ENCODE assay signal across 8 cellular contexts in the genomic region with DNA sequence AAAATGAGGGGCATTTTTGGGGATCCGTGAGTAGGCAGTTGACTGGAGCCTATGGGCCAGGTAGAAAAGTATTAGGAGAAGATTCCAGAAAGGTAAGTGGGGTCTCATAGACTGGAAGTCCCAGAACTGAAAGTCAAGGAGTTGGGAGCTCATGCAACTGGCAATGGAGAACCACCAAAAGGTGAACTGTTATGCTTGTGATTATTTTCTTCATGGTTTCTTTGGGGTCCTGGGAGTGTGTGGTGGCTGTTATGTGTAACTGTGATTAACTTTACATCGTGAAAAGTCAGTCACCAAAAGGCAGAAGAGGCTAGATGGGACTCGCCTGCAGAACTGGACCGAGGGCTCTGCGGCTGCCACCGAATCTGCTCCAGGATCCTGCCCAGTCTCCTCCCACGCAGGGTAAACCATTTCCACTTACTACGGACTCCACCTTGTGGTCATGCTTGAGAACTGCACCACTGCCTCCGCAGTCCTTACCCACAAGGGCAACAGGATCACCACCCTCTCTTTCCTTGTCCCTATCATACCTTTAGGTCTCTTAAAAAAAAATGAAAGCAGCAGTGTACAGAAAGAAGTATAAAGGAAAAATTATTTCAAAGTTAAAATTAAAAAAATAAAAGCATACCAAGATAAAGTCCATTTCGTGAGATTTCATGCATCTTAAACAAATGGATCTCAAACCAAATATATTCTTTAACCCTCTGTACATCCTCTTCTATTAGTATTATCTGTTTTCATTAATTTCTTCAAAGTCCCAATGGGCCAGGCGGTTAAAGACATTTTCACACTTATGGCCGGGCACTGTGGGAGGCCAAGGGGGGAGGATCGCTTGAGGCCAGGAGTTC. TPM values are rescaled to one million over a fixed set of nuclear protein-coding genes. Genes with fewer than 3 reads are reported as not detected.
DNase-seq lines count a peak whose midpoint lies in the region; ATAC-seq and TF ChIP-seq lines count a peak whose summit lies in the region.

No MANE protein-coding gene starts in this region.

- H3K27me3 Mint-ChIP-seq in CD4-positive, alpha-beta T cell = no peaks in the 10 kb centered on the region
- no peaks in the 10 kb centered on the region for H3K27me3 Mint-ChIP-seq in nephron progenitor cell (ENCODE audit: low read depth, poor library complexity)

- WGBS in esophagus muscularis mucosa = 36% methylated on average over 13 of the region's 13 CpGs

- H3K4me1 ChIP-seq in esophagus muscularis mucosa = peaks cover 4 to 6% (median 4%) of the 10 kb centered on the region in 4 donors

- POLR2A ChIA-PET in CD4-positive, alpha-beta T cell (lab: Charles Lee) = no interaction called here

- peak overlapping the region; percentile 34 for H3K4me3 Mint-ChIP-seq in CD4-positive, alpha-beta T cell
- H3K4me3 Mint-ChIP-seq in nephron progenitor cell = no peak overlapping the region

- TF ChIP-seq POLR2A in esophagus muscularis mucosa (IDR thresholded peaks at IDR 0.05; ENCODE audit: low read depth) = no peak

- no peak for TF ChIP-seq EP300 in esophagus muscularis mucosa (IDR thresholded peaks at IDR 0.05)

- peaks cover 3% of the 10 kb centered on the region for H3K9me3 Mint-ChIP-seq in CD4-positive, alpha-beta T cell
- no peaks in the 10 kb centered on the region for H3K9me3 Mint-ChIP-seq in nephron progenitor cell

- H3K4me3 ChIP-seq in Jurkat, Clone E6-1 (ENCODE audit: low read length) = no peak overlapping the region
- peak overlapping the region in 3 of 4 donors; percentile 23 to 33 (median 30) for H3K4me3 ChIP-seq in esophagus muscularis mucosa

- intact Hi-C loops in CD4-positive, alpha-beta T cell (cut with DNase I, micrococcal nuclease) = loop anchor here (1.0 to 2.0 kb wide), 2 partner anchors 62 to 123 kb away; no protein-coding TSS in a partner anchor
- intact Hi-C loops in esophagus muscularis mucosa (cut with DNase I) = loop anchor here (2.0 to 5.0 kb wide), 2 partner anchors 53 to 124 kb away; a partner anchor contains a TSS

- H3K27ac Mint-ChIP-seq in CD4-positive, alpha-beta T cell = no peak overlapping the region
- H3K27ac Mint-ChIP-seq in nephron progenitor cell = no peak overlapping the region

- peaks cover 6% of the 10 kb centered on the region for H3K9me3 ChIP-seq in CD4-positive, alpha-beta T cell (ENCODE audit: control insufficient read depth, low read length)
- no peaks in the 10 kb centered on the region for H3K9me3 ChIP-seq in esophagus muscularis mucosa

- peak; percentile 95 for TF ChIP-seq CTCF in CD4-positive, alpha-beta T cell (IDR thresholded peaks at IDR 0.05)
- TF ChIP-seq CTCF in esophagus muscularis mucosa (IDR thresholded peaks at IDR 0.05) (peak in 2 of 3 experiments; percentile 97 to 98), nephron progenitor cell (IDR thresholded peaks at IDR 0.05) (peak; percentile 90)

- peaks cover 13% of the 10 kb centered on the region for H3K4me1 Mint-ChIP-seq in CD4-positive, alpha-beta T cell (ENCODE audit: low read depth)
- H3K4me1 Mint-ChIP-seq in nephron progenitor cell = peaks cover 4% of the 10 kb centered on the region

- peak; percentile 60 to 75 (median 67) for DNase-seq in CD4-positive, alpha-beta T cell
- DNase-seq in Jurkat, Clone E6-1 (ENCODE audit: low read depth, low spot score) = peak; percentile 81
- peak; percentile 83 for DNase-seq in OCI-M1 (lab: John Stamatoyannopoulos, UW)
- DNase-seq in activated T-cell treated with anti-CD3 and anti-CD28 coated beads for 48 hours (ENCODE audit: low read depth) = peak; percentile 65
- peak; percentile 96 for DNase-seq in esophagus muscularis mucosa (ENCODE audit: extremely low spot score)
- DNase-seq in nephron progenitor cell = peak; percentile 77
- peak; percentile 38 to 82 (median 62) for DNase-seq in stimulated activated naive CD4-positive, alpha-beta T cell (lab: John Stamatoyannopoulos, UW)

- H3K36me3 ChIP-seq in esophagus muscularis mucosa = no peaks in the 10 kb centered on the region

- H3K36me3 Mint-ChIP-seq in CD4-positive, alpha-beta T cell (ENCODE audit: low read depth) = peaks cover 34% of the 10 kb centered on the region
- H3K36me3 Mint-ChIP-seq in nephron progenitor cell (ENCODE audit: low read depth) = peaks cover 36% of the 10 kb centered on the region

- H3K27me3 ChIP-seq in CD4-positive, alpha-beta T cell (ENCODE audit: control insufficient read depth, insufficient read depth, low read length) = no peaks in the 10 kb centered on the region
- H3K27me3 ChIP-seq in esophagus muscularis mucosa = no peaks in the 10 kb centered on the region

- ATAC-seq in CD4-positive, alpha-beta T cell (ENCODE audit: poor library complexity) = peak; percentile 100
- peak; percentile 77 for ATAC-seq in GM19455 (IDR thresholded peaks at IDR 0.05; ENCODE audit: unreplicated experiment)

- no peak overlapping the region for H3K27ac ChIP-seq in CD4-positive, alpha-beta T cell (ENCODE audit: low read depth, low read length)
- no peak overlapping the region for H3K27ac ChIP-seq in esophagus muscularis mucosa (replicated peaks in 1 of 4)

- CTCF ChIA-PET in CD4-positive, alpha-beta T cell (lab: Charles Lee) = interaction anchor here (5.1 kb wide), 1 partner anchor 123 kb away, joined by 28 read pairs; no protein-coding TSS in a partner anchor

RNA-seq across cellular contexts. Expression of a gene that starts 15.6 kb away (rescaled TPM):
- total RNA-seq in CD4-positive, alpha-beta T cell = 10 to 100 TPM; 19.4 to 20.1 TPM
- 12.3 TPM for polyA plus RNA-seq in Jurkat, Clone E6-1 (2012; ENCODE audit: insufficient read depth, insufficient read length)
- 10 to 100 TPM; 21.6 to 39.3 (median 28.6) TPM for total RNA-seq in esophagus muscularis mucosa

RNA-seq across cellular contexts. Expression of a gene that starts 51.4 kb away (rescaled TPM):
- total RNA-seq in CD4-positive, alpha-beta T cell = 1 to 10 TPM; 2.4 to 2.8 TPM
- 20.8 TPM for polyA plus RNA-seq in Jurkat, Clone E6-1 (2012; ENCODE audit: insufficient read depth, insufficient read length)
- 10 to 100 TPM; 10.4 to 15.1 (median 10.8) TPM for total RNA-seq in esophagus muscularis mucosa
